ENCODE assay signal across 18 cellular contexts in genomic region chr12:82414926-82415325, GRCh38. TPM values are rescaled to one million over a fixed set of nuclear protein-coding genes. Genes with fewer than 3 reads are reported as not detected.
DNase-seq lines count a peak whose midpoint lies in the region; ATAC-seq and TF ChIP-seq lines count a peak whose summit lies in the region.
"Had no signal": no experiment of that assay in that cellular context is flagged by ENCODE, and none has a peak within 500 bp of the region (broad histone marks: within the 10 kb centered on the region; RNA-seq: fewer than 3 reads in every experiment).

No MANE protein-coding gene starts in this region.

- H3K9me3 Mint-ChIP-seq in CD4-positive, alpha-beta memory T cell, result peaks cover 0 to 6% (median 0%) of the 10 kb centered on the region in 8 donors

- TF ChIP-seq EP300 in SK-N-SH (IDR thresholded peaks at IDR 0.05; ENCODE audit: borderline replicate concordance in 1 of 2, low read depth in 1 of 2, low read length in 1 of 2), result no peak

- peaks cover 12 to 43% of the 10 kb centered on the region in 2 donors for H3K36me3 Mint-ChIP-seq in CD4-positive, alpha-beta memory T cell

- TF ChIP-seq RAD21 in SK-N-SH (IDR thresholded peaks at IDR 0.05; ENCODE audit: low read length), result no peak

- no peak overlapping the region for H2AFZ ChIP-seq in SK-N-SH (ENCODE audit: low read depth)

- H3K27me3 ChIP-seq in SK-N-SH (ENCODE audit: insufficient read depth) (no peaks in the 10 kb centered on the region), foreskin keratinocyte (no peaks in the 10 kb centered on the region)
- no peaks in the 10 kb centered on the region for H3K27me3 ChIP-seq in CD4-positive, alpha-beta memory T cell (ENCODE audit: insufficient read depth, low read length)
- H3K27me3 ChIP-seq: BLaER1 had no signal

- H3K4me3 Mint-ChIP-seq in CD4-positive, alpha-beta memory T cell, result no peak overlapping the region
- H3K4me3 Mint-ChIP-seq: CD8-positive, alpha-beta memory T cell had no signal

- DNase-seq in SK-N-SH (no peak), astrocyte of the hippocampus (ENCODE audit: low read depth, low spot score) (peak; percentile 37), foreskin keratinocyte (peak; percentile 78 to 89), renal cortical epithelial cell (ENCODE audit: low read depth) (peak; percentile 70), DMS153 treated with DMSO at 0.1 percent for 48 hours (lab: John Stamatoyannopoulos, UW; ENCODE audit: unreplicated experiment) (no peak)
- no peak for DNase-seq in CD4-positive, alpha-beta memory T cell
- DNase-seq: CD8-positive, alpha-beta memory T cell; DMS 273 treated with DMSO at 0.1 percent for 48 hours; NCI-H1436; NCI-H2029; NCI-H2171; NCI-H748 treated with DMSO at 0.1 percent for 48 hours had no signal

- H3K4me1 ChIP-seq in SK-N-SH (ENCODE audit: control insufficient read depth in 1 of 2, insufficient read depth in 2 of 2, low read depth in 1 of 2, low read length in 1 of 2), result no peaks in the 10 kb centered on the region; a peak in 3 of 4 replicates
- peaks cover 24% of the 10 kb centered on the region for H3K4me1 ChIP-seq in foreskin keratinocyte
- H3K4me1 ChIP-seq in CD4-positive, alpha-beta memory T cell (ENCODE audit: insufficient read depth, low read length), result no peaks in the 10 kb centered on the region
- H3K4me1 ChIP-seq: BLaER1, HAP-1 had no signal

- no peaks in the 10 kb centered on the region for H3K9me3 ChIP-seq in SK-N-SH
- H3K9me3 ChIP-seq in CD4-positive, alpha-beta memory T cell (ENCODE audit: control insufficient read depth in 1 of 2, low read length in 2 of 2), result no peaks in the 10 kb centered on the region
- H3K9me3 ChIP-seq: BLaER1, HAP-1 had no signal

- no peaks in the 10 kb centered on the region for H3K4me1 Mint-ChIP-seq in CD4-positive, alpha-beta memory T cell
- H3K4me1 Mint-ChIP-seq: CD8-positive, alpha-beta memory T cell had no signal

- H3K4me2 ChIP-seq in SK-N-SH, result no peak overlapping the region
- H3K4me2 ChIP-seq: BLaER1 had no signal

- WGBS in SK-N-SH (ENCODE audit: low lambda C conversion rate), result 89% methylated on average over 1 of the region's 1 CpG

- ATAC-seq in SK-N-SH treated with all-trans-retinoic acid at 6 μM for 48 hours (peak; percentile 41; the same call in 1 of the 3 replicates), foreskin keratinocyte (peak; percentile 91), GM18868 (IDR thresholded peaks at IDR 0.05; ENCODE audit: unreplicated experiment) (no peak)
- ATAC-seq: K562 had no signal

- no peaks in the 10 kb centered on the region for H3K27me3 Mint-ChIP-seq in CD4-positive, alpha-beta memory T cell
- H3K27me3 Mint-ChIP-seq: CD8-positive, alpha-beta memory T cell had no signal

- no peak overlapping the region for H3K4me3 ChIP-seq in SK-N-SH (ENCODE audit: low read depth in 2 of 2, low read length in 1 of 2)
- no peak overlapping the region for H3K4me3 ChIP-seq in CD4-positive, alpha-beta memory T cell (ENCODE audit: low read length in 2 of 2)
- H3K4me3 ChIP-seq: BLaER1, HAP-1, K562, SK-N-MC had no signal

- H3K27ac Mint-ChIP-seq in CD4-positive, alpha-beta memory T cell, result no peak overlapping the region

- H3K79me2 ChIP-seq in SK-N-SH (ENCODE audit: insufficient read depth), result no peaks in the 10 kb centered on the region

- TF ChIP-seq CTCF in SK-N-SH (IDR thresholded peaks at IDR 0.05) (no peak), foreskin keratinocyte (conservative IDR thresholded peaks at IDR 0.05) (peak; percentile 33)

- H3K9me2 ChIP-seq in SK-N-SH, result no peaks in the 10 kb centered on the region

- POLR2A ChIA-PET in SK-N-SH (lab: Yijun Ruan, JAX), result no interaction called here
- POLR2A ChIA-PET in CD4-positive, alpha-beta memory T cell (lab: Charles Lee; ENCODE audit: partially characterized antibody), result no interaction called here

- H3K27ac ChIP-seq in SK-N-SH (ENCODE audit: low read depth in 2 of 2, low read length in 1 of 2) (no peak overlapping the region), foreskin keratinocyte (peak overlapping the region; percentile 59)
- no peak overlapping the region for H3K27ac ChIP-seq in CD4-positive, alpha-beta memory T cell (ENCODE audit: low read depth, low read length)
- H3K27ac ChIP-seq: BLaER1, SK-N-MC had no signal

- H4K20me1 ChIP-seq in SK-N-SH (ENCODE audit: insufficient read depth), result no peaks in the 10 kb centered on the region
- H4K20me1 ChIP-seq: BLaER1 had no signal

- H3K9ac ChIP-seq in SK-N-SH, result no peak overlapping the region
- H3K9ac ChIP-seq: BLaER1 had no signal

- intact Hi-C loops in CD4-positive, alpha-beta memory T cell (cut with micrococcal nuclease), result no loop called here

- no peaks in the 10 kb centered on the region for H3K36me3 ChIP-seq in SK-N-SH (replicated peaks in 1 of 2; ENCODE audit: control insufficient read depth in 1 of 2, insufficient read depth in 2 of 2, low read length in 1 of 2)
- no peaks in the 10 kb centered on the region for H3K36me3 ChIP-seq in CD4-positive, alpha-beta memory T cell (ENCODE audit: insufficient read depth, low read length)
- H3K36me3 ChIP-seq: BLaER1, HAP-1 had no signal

- H3F3A ChIP-seq in SK-N-SH (replicated peaks; ENCODE audit: insufficient read depth), result no peaks in the 10 kb centered on the region

- CTCF ChIA-PET in SK-N-SH (lab: Yijun Ruan, JAX), result interaction anchor here (0.7 kb wide), 1 partner anchor 89 kb away, joined by 3 read pairs; no protein-coding TSS in a partner anchor
- CTCF ChIA-PET in CD4-positive, alpha-beta memory T cell (lab: Charles Lee; ENCODE audit: partially characterized antibody), result no interaction called here

TF ChIP-seq in SK-N-SH treated with all-trans-retinoic acid at 6 μM for 48 hours, 23 proteins besides CTCF, POLR2A, EP300 and RAD21 (continues in another document):
- TF ChIP-seq POU6F1 (CRISPR knock-in tag; IDR thresholded peaks at IDR 0.05; ENCODE audit: borderline replicate concordance, low read depth), result no peak
- no peak for TF ChIP-seq GLIS3 (CRISPR knock-in tag; IDR thresholded peaks at IDR 0.05)

TF ChIP-seq in SK-N-SH, 30 proteins besides CTCF, POLR2A, EP300 and RAD21:
- TF ChIP-seq MAX (IDR thresholded peaks at IDR 0.05; ENCODE audit: low read depth) (no peak), MEF2A (IDR thresholded peaks at IDR 0.05; ENCODE audit: borderline replicate concordance, low read depth) (no peak), MXI1 (IDR thresholded peaks at IDR 0.05; ENCODE audit: low read depth, low read length) (no peak), TCF12 (IDR thresholded peaks at IDR 0.05) (no peak), GATA2 (CRISPR knock-in tag; IDR thresholded peaks at IDR 0.05) (no peak)

RNA-seq across cellular contexts. Expression of gene METTL25, which starts 56.6 kb away (rescaled TPM):
- polyA plus RNA-seq in SK-N-SH (2012; rRNA removed), result 3.0 and 3.2 TPM in 2 replicates
- 2.7 and 4.1 TPM in 2 replicates for polyA plus RNA-seq in SK-N-SH (2012; cell fraction: cytosol; rRNA removed)
- polyA plus RNA-seq in SK-N-SH (2012; cell fraction: nucleus; rRNA removed), result 2.9 and 4.3 TPM in 2 replicates
- 3.5 and 4.1 TPM in 2 replicates for total RNA-seq in foreskin keratinocyte
- polyA plus RNA-seq in foreskin keratinocyte, result 2.7 and 2.8 TPM in 2 replicates
- total RNA-seq in renal cortical epithelial cell, result 21.6 and 26.0 TPM in 2 replicates
- total RNA-seq in CD4-positive, alpha-beta memory T cell, result 10 to 100 TPM; 25.7 to 26.3 TPM
- polyA plus RNA-seq in CD4-positive, alpha-beta memory T cell, result 10 to 100 TPM in 1 of 2 donors, 1 to 10 TPM in 1; 9.9 to 10.4 TPM

RNA-seq across cellular contexts. Expression of gene CCDC59, which starts 56.7 kb away (rescaled TPM):
- 16.3 and 28.0 TPM in 2 replicates for polyA plus RNA-seq in SK-N-SH (2012; rRNA removed)
- 31.0 and 53.3 TPM in 2 replicates for polyA plus RNA-seq in SK-N-SH (2012; cell fraction: cytosol; rRNA removed)
- polyA plus RNA-seq in SK-N-SH (2012; cell fraction: nucleus; rRNA removed), result 12.7 and 17.8 TPM in 2 replicates
- 54.5 and 59.9 TPM in 2 replicates for total RNA-seq in foreskin keratinocyte
- 48.0 and 58.8 TPM in 2 replicates for polyA plus RNA-seq in foreskin keratinocyte
- 61.4 and 82.3 TPM in 2 replicates for total RNA-seq in renal cortical epithelial cell
- total RNA-seq in CD4-positive, alpha-beta memory T cell, result 10 to 100 TPM; 58.1 to 60.4 TPM
- 10 to 100 TPM; 85.4 to 89.4 TPM for polyA plus RNA-seq in CD4-positive, alpha-beta memory T cell

Comparison
In these comparisons a context has a peak if more than half of its experiments do, and no peak if none do; other contexts are left out.
1. DNase-seq: peak in astrocyte of the hippocampus (single experiment), foreskin keratinocyte (2 of 2) and renal cortical epithelial cell (single experiment); none in SK-N-SH (single experiment), DMS153 treated with DMSO at 0.1 percent for 48 hours (single experiment) and CD4-positive, alpha-beta memory T cell (0 of 5).